ENCODE assay signal across 9 cellular contexts in genomic region chr2:108927936-108928659, GRCh38.
DNase-seq lines count a peak whose midpoint lies in the region; ATAC-seq and TF ChIP-seq lines count a peak whose summit lies in the region.
"Had no signal": no experiment of that assay in that cellular context is flagged by ENCODE, and none has a peak within 500 bp of the region (broad histone marks: within the 10 kb centered on the region; RNA-seq: fewer than 3 reads in every experiment).

No MANE protein-coding gene starts in this region.

- no peak overlapping the region for H3K27ac ChIP-seq in SU-DHL-6 (ENCODE audit: low read depth, low read length)
- H3K27ac ChIP-seq: suprapubic skin had no signal

- no peak overlapping the region for H3K4me2 ChIP-seq in SU-DHL-6 (ENCODE audit: low read depth, low read length, poor library complexity, severe bottlenecking)

- H3K79me2 ChIP-seq in SU-DHL-6 (ENCODE audit: insufficient read depth, low read length): no peaks in the 10 kb centered on the region

- no peaks in the 10 kb centered on the region for H3K9me3 Mint-ChIP-seq in chondrocyte (ENCODE audit: low read depth)

- ATAC-seq in left lobe of liver (peak; percentile 71), GM21619 (IDR thresholded peaks at IDR 0.05; ENCODE audit: unreplicated experiment) (no peak)
- peak; percentile 30 for ATAC-seq in stimulated activated naive CD8-positive, alpha-beta T cell treated with anti-CD3 and anti-CD28 coated beads, Interleukin-15, Interleukin-2, amounts not matched to agents 100 U/mL and 50 U/mL, for 24 hours

- no peak overlapping the region for H2AFZ ChIP-seq in SU-DHL-6 (ENCODE audit: low read depth, low read length, severe bottlenecking)

- H3K27me3 Mint-ChIP-seq in chondrocyte (ENCODE audit: low read depth): peaks cover 25% of the 10 kb centered on the region

- H3K36me3 Mint-ChIP-seq in chondrocyte (ENCODE audit: low read depth): no peaks in the 10 kb centered on the region

- DNase-seq in NCI-H2171 treated with DMSO at 0.1 percent for 48 hours (lab: John Stamatoyannopoulos, UW): peak; percentile 20
- no peak for DNase-seq in NCI-H2171 (lab: John Stamatoyannopoulos, UW)
- DNase-seq in KG1 (lab: John Stamatoyannopoulos, UW): peak; percentile 7
- no peak for DNase-seq in chondrocyte (ENCODE audit: low spot score)
- no peak for DNase-seq in left lobe of liver (ENCODE audit: low spot score)
- peak; percentile 25 for DNase-seq in stimulated activated naive CD8-positive, alpha-beta T cell treated with anti-CD3 and anti-CD28 coated beads, Interleukin-15, Interleukin-2, amounts not matched to agents 100 U/mL and 50 U/mL, for 24 hours

- H3K27ac Mint-ChIP-seq in chondrocyte (ENCODE audit: unreplicated experiment): no peak overlapping the region

- H3K4me1 Mint-ChIP-seq in chondrocyte (ENCODE audit: low read depth): peaks cover 2% of the 10 kb centered on the region

- H3K9ac ChIP-seq in SU-DHL-6 (ENCODE audit: low read length): no peak overlapping the region

- H3K9me2 ChIP-seq in SU-DHL-6 (replicated peaks; ENCODE audit: insufficient read depth, low read length): no peaks in the 10 kb centered on the region

- no peak overlapping the region for H3K4me3 ChIP-seq in SU-DHL-6 (ENCODE audit: insufficient read depth, low read length, poor library complexity, severe bottlenecking)
- H3K4me3 ChIP-seq: suprapubic skin had no signal

- TF ChIP-seq CTCF in SU-DHL-6 (IDR thresholded peaks at IDR 0.05; ENCODE audit: insufficient read depth, low read length, poor library complexity, severe bottlenecking): peak; percentile 76
- TF ChIP-seq CTCF in chondrocyte (IDR thresholded peaks at IDR 0.05): peak; percentile 92

- H3K27me3 ChIP-seq in SU-DHL-6 (ENCODE audit: low read length): no peaks in the 10 kb centered on the region
- H3K27me3 ChIP-seq: suprapubic skin had no signal

- H3F3A ChIP-seq in SU-DHL-6 (ENCODE audit: insufficient read depth): no peaks in the 10 kb centered on the region

- H3K4me3 Mint-ChIP-seq in chondrocyte (ENCODE audit: unreplicated experiment): no peak overlapping the region

- H3K36me3 ChIP-seq in SU-DHL-6 (ENCODE audit: low read length): no peaks in the 10 kb centered on the region
- H3K36me3 ChIP-seq: suprapubic skin had no signal

- H4K20me1 ChIP-seq in SU-DHL-6 (ENCODE audit: low read depth, low read length): no peaks in the 10 kb centered on the region

- no peaks in the 10 kb centered on the region for H3K9me3 ChIP-seq in SU-DHL-6 (ENCODE audit: insufficient read depth, low read length)
- H3K9me3 ChIP-seq: suprapubic skin had no signal

Comparison
In these comparisons a context has a peak if more than half of its experiments do, and no peak if none do; other contexts are left out.
1. DNase-seq: peak in NCI-H2171 treated with DMSO at 0.1 percent for 48 hours (single experiment), KG1 (single experiment) and stimulated activated naive CD8-positive, alpha-beta T cell treated with anti-CD3 and anti-CD28 coated beads, Interleukin-15, Interleukin-2, amounts not matched to agents 100 U/mL and 50 U/mL, for 24 hours (single experiment); none in NCI-H2171 (single experiment), chondrocyte (single experiment) and left lobe of liver (single experiment).